In genomic region chr7:129501760-129502707, GRCh38 we compare ENCODE assay signal across 8 cellular contexts. TPM values are rescaled to one million over a fixed set of nuclear protein-coding genes. Genes with fewer than 3 reads are reported as not detected.
A peak's percentile ranks its signal among the peaks of the same experiment; 100 is the strongest.
DNase-seq lines count a peak whose midpoint lies in the region; ATAC-seq, FAIRE-seq and TF ChIP-seq lines count a peak whose summit lies in the region.

Gene SMKR1, plus strand, starts transcription at chr7:129502531. Its CDS starts 294 bp downstream, at chr7:129502825.

- H3K4me3 Mint-ChIP-seq in MCF 10A (ENCODE audit: unreplicated experiment): peak within 1 kb of the TSS; percentile 71

- intact Hi-C loops in MCF 10A (cut with micrococcal nuclease): no loop called here
- intact Hi-C loops in kidney (cut with DNase I): no loop called here

- BruUV-seq in MCF 10A (replicated peaks; lab: Mats Ljungman, UMichigan): no TSS peak

- no peak for TF ChIP-seq CTCF in MCF 10A (IDR thresholded peaks at IDR 0.05; ENCODE audit: unreplicated experiment)
- TF ChIP-seq CTCF in kidney (IDR thresholded peaks at IDR 0.05; ENCODE audit: borderline replicate concordance, extremely low read depth, insufficient read depth): no peak

- H3K4me3 ChIP-seq in kidney (ENCODE audit: low read length in 2 of 2): peak within 1 kb of the TSS; percentile 34 to 58

- FAIRE-seq in kidney (lab: Jason Lieb, UNC): no peak

- ATAC-seq in HG02852 (IDR thresholded peaks at IDR 0.05; ENCODE audit: unreplicated experiment): peak; percentile 94

- H3K27me3 Mint-ChIP-seq in MCF 10A (ENCODE audit: insufficient read depth, unreplicated experiment): no peaks in the 10 kb centered on the region

- peaks cover 0 to 10% of the 10 kb centered on the region in 2 donors for H3K4me1 ChIP-seq in kidney (ENCODE audit: control insufficient read depth in 1 of 2, insufficient read depth in 1 of 2, low read depth in 1 of 2, low read length in 2 of 2)

- CTCF ChIA-PET in MCF 10A (lab: Yijun Ruan, JAX): interaction anchor here (0.5 to 0.6 kb wide), 2 partner anchors 139 to 159 kb away, joined by 3 to 4 read pairs; no protein-coding TSS in a partner anchor

- peaks cover 1% of the 10 kb centered on the region for H3K36me3 Mint-ChIP-seq in MCF 10A (ENCODE audit: insufficient read depth, unreplicated experiment)

- H3K9ac ChIP-seq in kidney (ENCODE audit: low read length in 2 of 2): peak within 1 kb of the TSS in 1 of 2 donors; percentile 34

- POLR2A ChIA-PET in MCF 10A (lab: Yijun Ruan, JAX): interaction anchor here (0.5 to 0.8 kb wide), 2 partner anchors 99 to 669 kb away, joined by 3 read pairs; no protein-coding TSS in a partner anchor

- H3K4me1 Mint-ChIP-seq in MCF 10A (ENCODE audit: insufficient read depth, unreplicated experiment): peaks cover 6% of the 10 kb centered on the region

- peak within 1 kb of the TSS; percentile 59 for H3K27ac Mint-ChIP-seq in MCF 10A (ENCODE audit: low read depth, unreplicated experiment)

- no peaks in the 10 kb centered on the region for H3K9me3 Mint-ChIP-seq in MCF 10A (ENCODE audit: unreplicated experiment)

- peak; percentile 73 for DNase-seq in NCI-H2029 (lab: John Stamatoyannopoulos, UW)
- DNase-seq in NCI-H2029 treated with DMSO at 0.1 percent for 48 hours (lab: John Stamatoyannopoulos, UW): no peak
- DNase-seq in NCI-H146 treated with DMSO at 0.1 percent for 48 hours (lab: John Stamatoyannopoulos, UW; ENCODE audit: unreplicated experiment): peak; percentile 64
- DNase-seq in UCSD-AML1 (lab: John Stamatoyannopoulos, UW; ENCODE audit: unreplicated experiment): peak; percentile 50
- DNase-seq in MCF 10A (ENCODE audit: unreplicated experiment): peak; percentile 63
- DNase-seq in kidney: peak; percentile 96
- DNase-seq in stimulated activated CD4-positive, alpha-beta T cell treated with anti-CD3 and anti-CD28 coated beads, Interleukin-15, amount 100 ng/mL, for 24 hours: peak; percentile 93

- no peak within 1 kb of the TSS for H3K27ac ChIP-seq in kidney (ENCODE audit: low read depth in 2 of 2, low read length in 2 of 2)

- H3K36me3 ChIP-seq in kidney (ENCODE audit: control insufficient read depth in 1 of 2, insufficient read depth in 2 of 2, low read length in 2 of 2): no peaks in the 10 kb centered on the region

- no peaks in the 10 kb centered on the region for H3K9me3 ChIP-seq in kidney (ENCODE audit: control insufficient read depth in 1 of 2, low read length in 2 of 2)

RNA-seq across cellular contexts. Expression of gene SMKR1, which starts in this region (rescaled TPM):
- total RNA-seq in MCF 10A (2022): 12.4 and 17.1 TPM in 2 replicates
- total RNA-seq in kidney: 0.63 TPM
- 3.9 TPM for polyA plus RNA-seq in kidney (ENCODE audit: insufficient read depth, low read depth, low replicate concordance)
